ENCODE assay signal across 8 cellular contexts in the genomic region with DNA sequence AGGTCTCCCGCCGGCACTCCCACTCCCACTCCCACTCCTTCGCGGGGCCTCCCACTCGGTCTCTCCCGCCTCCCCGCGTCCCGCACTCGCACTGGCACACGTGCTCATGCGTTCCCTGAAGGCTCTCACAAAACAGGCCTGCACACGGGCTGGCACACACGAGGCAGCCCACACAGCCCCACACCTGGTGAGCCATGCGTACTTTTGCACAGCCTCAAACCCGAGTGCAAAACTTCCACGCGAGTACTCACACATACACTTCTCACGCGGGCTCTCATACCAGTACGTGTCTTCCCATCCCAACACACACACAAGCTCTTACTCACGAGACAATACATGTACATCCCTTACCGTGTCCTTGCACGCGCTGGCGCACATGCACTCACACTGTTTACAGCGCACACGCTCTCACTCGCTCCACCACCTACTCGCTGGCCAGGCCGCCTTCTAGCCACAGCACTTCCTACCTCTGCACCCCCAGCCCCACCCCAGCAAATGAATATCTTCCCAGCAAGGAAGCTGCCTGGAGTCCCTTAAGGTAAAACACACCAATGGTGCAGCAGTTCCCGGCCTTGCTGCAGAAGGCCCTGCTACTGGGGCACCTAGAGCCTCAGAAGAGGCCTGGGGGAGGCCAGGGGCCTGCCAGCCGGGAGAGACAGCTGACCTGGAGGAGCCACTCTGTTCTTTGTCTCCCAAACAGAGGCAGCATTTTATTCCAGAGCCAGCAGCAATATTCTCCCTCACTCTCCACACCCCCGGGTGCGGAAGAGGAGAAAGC. TPM values are rescaled to one million over a fixed set of nuclear protein-coding genes. Genes with fewer than 3 reads are reported as not detected.
A peak's percentile ranks its signal among the peaks of the same experiment; 100 is the strongest.
DNase-seq lines count a peak whose midpoint lies in the region; ATAC-seq, FAIRE-seq and TF ChIP-seq lines count a peak whose summit lies in the region.

No MANE protein-coding gene starts in this region.

- no peaks in the 10 kb centered on the region for H3K27me3 ChIP-seq in endothelial cell of umbilical vein (ENCODE audit: control insufficient read depth in 2 of 2, insufficient read depth in 2 of 2, low read length in 2 of 2)
- peaks cover 26 to 37% of the 10 kb centered on the region in 2 donors for H3K27me3 ChIP-seq in mucosa of rectum (ENCODE audit: control insufficient read depth in 2 of 2, insufficient read depth in 2 of 2, low read length in 2 of 2)
- no peaks in the 10 kb centered on the region for H3K27me3 ChIP-seq in vagina

- H2AFZ ChIP-seq in endothelial cell of umbilical vein (ENCODE audit: low read depth, low read length): peak overlapping the region; percentile 37

- H3K79me2 ChIP-seq in endothelial cell of umbilical vein (ENCODE audit: control insufficient read depth, insufficient read depth, low read length): peaks cover 14% of the 10 kb centered on the region

- FAIRE-seq in endothelial cell of umbilical vein (lab: Jason Lieb, UNC): no peak

- H3K36me3 ChIP-seq in endothelial cell of umbilical vein (ENCODE audit: control insufficient read depth in 2 of 2, extremely low read depth in 1 of 2, insufficient read depth in 2 of 2, low read length in 2 of 2) (no peaks in the 10 kb centered on the region), mucosa of rectum (ENCODE audit: control insufficient read depth in 2 of 2, insufficient read depth in 2 of 2, low read length in 2 of 2) (no peaks in the 10 kb centered on the region), vagina (no peaks in the 10 kb centered on the region)

- DNase-seq in RWPE1 (ENCODE audit: low spot score) (no peak), endothelial cell of umbilical vein (ENCODE audit: low read depth, low spot score) (no peak), vagina (ENCODE audit: extremely low spot score in 2 of 2) (no peak), RPMI8226 (no peak), NCI-H1436 treated with DMSO at 0.1 percent for 48 hours (lab: John Stamatoyannopoulos, UW) (no peak)

- H3K9me1 ChIP-seq in endothelial cell of umbilical vein (replicated peaks; ENCODE audit: control insufficient read depth, extremely low read depth, insufficient read depth, low read length): no peaks in the 10 kb centered on the region

- peak overlapping the region; percentile 27 for H3K9ac ChIP-seq in endothelial cell of umbilical vein (replicated peaks; ENCODE audit: extremely low read depth, insufficient read depth, low read length)
- peak overlapping the region; percentile 39 to 41 for H3K9ac ChIP-seq in mucosa of rectum (ENCODE audit: low read depth in 1 of 2, low read length in 2 of 2)

- BruUV-seq in endothelial cell of umbilical vein (replicated peaks; lab: Mats Ljungman, UMichigan): no TSS peak

- H3K27ac ChIP-seq in RWPE1 (peak overlapping the region; percentile 90), endothelial cell of umbilical vein (ENCODE audit: insufficient read depth, low read depth, low read length) (no peak overlapping the region), mucosa of rectum (ENCODE audit: low read depth in 2 of 2, low read length in 2 of 2) (peak overlapping the region; percentile 34 to 60), vagina (peak overlapping the region; percentile 93)

- H3K4me1 ChIP-seq in endothelial cell of umbilical vein (ENCODE audit: control insufficient read depth, extremely low read depth, insufficient read depth, low read length): peaks cover 26% of the 10 kb centered on the region
- peaks cover 25 to 36% of the 10 kb centered on the region in 2 donors for H3K4me1 ChIP-seq in mucosa of rectum (ENCODE audit: control insufficient read depth in 2 of 2, insufficient read depth in 2 of 2, low read length in 2 of 2)
- H3K4me1 ChIP-seq in vagina: peaks cover 64% of the 10 kb centered on the region

- ATAC-seq in GM18907 (IDR thresholded peaks at IDR 0.05; ENCODE audit: unreplicated experiment) (peak; percentile 30), HG02759 (IDR thresholded peaks at IDR 0.05; ENCODE audit: unreplicated experiment) (no peak)

- no peak for TF ChIP-seq CTCF in RWPE1 (conservative IDR thresholded peaks at IDR 0.05; ENCODE audit: low read depth)
- no peak for TF ChIP-seq CTCF in endothelial cell of umbilical vein (IDR thresholded peaks at IDR 0.05; ENCODE audit: extremely low read depth in 1 of 2, insufficient read depth in 1 of 2, low read depth in 1 of 2, low read length in 2 of 2)
- TF ChIP-seq CTCF in vagina (IDR thresholded peaks at IDR 0.05): no peak

- TF ChIP-seq POLR2A in endothelial cell of umbilical vein (IDR thresholded peaks at IDR 0.05; ENCODE audit: low read depth, low read length): no peak
- no peak for TF ChIP-seq POLR2A in vagina (IDR thresholded peaks at IDR 0.05)

- intact Hi-C loops in endothelial cell of umbilical vein (cut with micrococcal nuclease) (loop anchor here (1.0 to 5.0 kb wide), 2 partner anchors 46 to 89 kb away; no protein-coding TSS in a partner anchor), vagina (cut with DNase I) (loop anchor here (5.0 kb wide), 1 partner anchor 194 kb away; no protein-coding TSS in a partner anchor)

- CTCF ChIA-PET in RWPE1 (lab: Yijun Ruan, JAX): interaction anchor here (0.5 to 1.1 kb wide), 4 partner anchors 39 to 514 kb away, joined by 3 read pairs; no protein-coding TSS in a partner anchor
- CTCF ChIA-PET in endothelial cell of umbilical vein (lab: Charles Lee): interaction anchor here (0.6 to 4.3 kb wide), 7 partner anchors 12 to 226 kb away, joined by 3 to 29 read pairs (median 3); no protein-coding TSS in a partner anchor

- dilution Hi-C loops in endothelial cell of umbilical vein (cut with MboI; ENCODE audit: extremely low pct_ligation_motif_present, low sequenced_read_pairs): no loop called here

- H3K9me3 ChIP-seq in endothelial cell of umbilical vein (replicated peaks; ENCODE audit: control insufficient read depth, insufficient read depth, low read length): no peaks in the 10 kb centered on the region
- no peaks in the 10 kb centered on the region for H3K9me3 ChIP-seq in mucosa of rectum (ENCODE audit: control insufficient read depth in 2 of 2, low read length in 2 of 2)
- no peaks in the 10 kb centered on the region for H3K9me3 ChIP-seq in vagina

- H3K4me3 ChIP-seq in endothelial cell of umbilical vein (replicated peaks in 1 of 3; ENCODE audit: insufficient read depth in 1 of 3, low read depth in 1 of 3, low read length in 3 of 3) (peak overlapping the region in 2 of 3 experiments; percentile 7 to 68), mucosa of rectum (ENCODE audit: low read length in 2 of 2) (peak overlapping the region; percentile 35 to 61), vagina (peak overlapping the region; percentile 69 to 74)

- POLR2A ChIA-PET in RWPE1 (lab: Yijun Ruan, JAX; ENCODE audit: low non-redundant PET): no interaction called here
- POLR2A ChIA-PET in endothelial cell of umbilical vein (lab: Charles Lee): no interaction called here

- peak overlapping the region; percentile 25 for H3K4me2 ChIP-seq in endothelial cell of umbilical vein (ENCODE audit: insufficient read depth, low read length)

- no peaks in the 10 kb centered on the region for H4K20me1 ChIP-seq in endothelial cell of umbilical vein (replicated peaks; ENCODE audit: control insufficient read depth, extremely low read depth, insufficient read depth, low read length)

TF ChIP-seq in endothelial cell of umbilical vein, 7 proteins besides CTCF, POLR2A, EP300 and RAD21:
- TF ChIP-seq EZH2 (IDR thresholded peaks at IDR 0.05; ENCODE audit: borderline replicate concordance, low read depth, low read length, severe bottlenecking) (no peak), POLR2AphosphoS5 (IDR thresholded peaks at IDR 0.05; ENCODE audit: insufficient read depth, low read depth, low read length) (no peak), JUN (IDR thresholded peaks at IDR 0.05; ENCODE audit: borderline replicate concordance, insufficient read depth, insufficient read length, low read depth) (no peak), MYC (IDR thresholded peaks at IDR 0.05; ENCODE audit: low read depth, low read length) (no peak), MAX (IDR thresholded peaks at IDR 0.05; ENCODE audit: insufficient read depth, insufficient read length) (peak; percentile 6)

RNA-seq across cellular contexts. Expression of gene KIFC3, which starts 0.5 kb away (rescaled TPM):
- 56.7 and 62.2 TPM in 2 replicates for total RNA-seq in endothelial cell of umbilical vein
- polyA plus RNA-seq in endothelial cell of umbilical vein: 36.3 and 38.1 TPM in 2 replicates
- polyA plus RNA-seq in endothelial cell of umbilical vein (2011; cell fraction: cytosol; rRNA removed): 27.7 and 43.4 TPM in 2 replicates
- 93.6 and 104 TPM in 2 replicates for polyA plus RNA-seq in endothelial cell of umbilical vein (2011; cell fraction: nucleus; rRNA removed)
- polyA plus RNA-seq in endothelial cell of umbilical vein (2012): 31.9 and 37.4 TPM in 2 replicates
- polyA minus RNA-seq in endothelial cell of umbilical vein: 45.8 and 50.4 TPM in 2 replicates
- 55.7 TPM for polyA minus RNA-seq in endothelial cell of umbilical vein (2011; cell fraction: cytosol; rRNA and poly(A)+ RNA removed)
- 42.3 and 60.9 TPM in 2 replicates for polyA minus RNA-seq in endothelial cell of umbilical vein (2011; cell fraction: nucleus; rRNA and poly(A)+ RNA removed)
- total RNA-seq in vagina: 36.8 TPM
